Comparison of ENCODE assay signal across 18 cellular contexts in genomic region chr11:134737563-134738510, GRCh38.
DNase-seq lines count a peak whose midpoint lies in the region; ATAC-seq and TF ChIP-seq lines count a peak whose summit lies in the region.
"Had no signal": no experiment of that assay in that cellular context is flagged by ENCODE, and none has a peak within 500 bp of the region (broad histone marks: within the 10 kb centered on the region; RNA-seq: fewer than 3 reads in every experiment).

No MANE protein-coding gene starts in this region.

- ATAC-seq in DND-41 (ENCODE audit: insufficient read depth, low read depth) (no peak), GM23338 (peak; percentile 31; the same call in 2 of the 3 replicates), upper lobe of right lung (no peak)

- no peak overlapping the region for H4K91ac ChIP-seq in neuronal stem cell (ENCODE audit: low read depth, low read length, poor library complexity)

- DNase-seq in DND-41 (no peak), GM23338 (ENCODE audit: low spot score) (no peak), neuronal stem cell (ENCODE audit: low spot score) (no peak), NCI-H1436 treated with DMSO at 0.1 percent for 48 hours (lab: John Stamatoyannopoulos, UW) (no peak), medulla oblongata (ENCODE audit: extremely low spot score) (no peak), upper lobe of right lung (no peak)
- DNase-seq: ACHN; BE2C; C1 segment of cervical spinal cord; CD4-positive, CD25-positive, alpha-beta regulatory T cell; CD8-positive, alpha-beta memory T cell; COR-L47; GDM1; GOT3; H9; KBM-7 had no signal

- no peak overlapping the region for H3K27ac Mint-ChIP-seq in GM23338
- H3K27ac Mint-ChIP-seq: CD4-positive, CD25-positive, alpha-beta regulatory T cell; CD8-positive, alpha-beta memory T cell; H9; IgD-negative memory B cell had no signal

- no peaks in the 10 kb centered on the region for H3K79me2 ChIP-seq in DND-41 (ENCODE audit: insufficient read depth, low read length)
- no peaks in the 10 kb centered on the region for H3K79me2 ChIP-seq in GM23338 (replicated peaks; ENCODE audit: insufficient read depth)

- H3K4me1 ChIP-seq in DND-41 (ENCODE audit: insufficient read depth, low read length) (peaks cover 52% of the 10 kb centered on the region), GM23338 (ENCODE audit: insufficient read depth) (no peaks in the 10 kb centered on the region; the same call in 1 of the 2 replicates), iPS-20b (ENCODE audit: insufficient read depth, low read length) (peaks cover 3% of the 10 kb centered on the region; the same call in 1 of the 2 replicates), neuronal stem cell (ENCODE audit: control insufficient read depth in 2 of 2, insufficient read depth in 1 of 2, low read depth in 1 of 2, low read length in 2 of 2) (peaks cover 0 to 10% of the 10 kb centered on the region in 2 donors), upper lobe of right lung (peaks cover 13% of the 10 kb centered on the region)
- H3K4me1 ChIP-seq: BE2C had no signal

- H3K4me2 ChIP-seq in DND-41 (ENCODE audit: insufficient read depth, low read length): no peak overlapping the region
- no peak overlapping the region for H3K4me2 ChIP-seq in GM23338
- H3K4me2 ChIP-seq in neuronal stem cell (ENCODE audit: insufficient read depth, low read length, poor library complexity, severe bottlenecking): no peak overlapping the region

- H4K20me1 ChIP-seq in DND-41 (ENCODE audit: insufficient read depth, low read length) (no peaks in the 10 kb centered on the region), GM23338 (replicated peaks; ENCODE audit: insufficient read depth) (no peaks in the 10 kb centered on the region)

- peaks cover 9% of the 10 kb centered on the region; the same call in 2 of the 3 replicates for H3K4me1 Mint-ChIP-seq in GM23338
- H3K4me1 Mint-ChIP-seq: CD4-positive, CD25-positive, alpha-beta regulatory T cell; IgD-negative memory B cell had no signal

- H3K4me3 Mint-ChIP-seq in GM23338: no peak overlapping the region
- H3K4me3 Mint-ChIP-seq: CD4-positive, CD25-positive, alpha-beta regulatory T cell; CD8-positive, alpha-beta memory T cell; H9; IgD-negative memory B cell had no signal

- no peaks in the 10 kb centered on the region for H3K36me3 ChIP-seq in DND-41 (ENCODE audit: insufficient read depth, low read length)
- H3K36me3 ChIP-seq in GM23338 (ENCODE audit: insufficient read depth): no peaks in the 10 kb centered on the region
- no peaks in the 10 kb centered on the region for H3K36me3 ChIP-seq in iPS-20b (ENCODE audit: insufficient read depth, low read depth, low read length)
- no peaks in the 10 kb centered on the region for H3K36me3 ChIP-seq in neuronal stem cell (replicated peaks in 1 of 2; ENCODE audit: control insufficient read depth in 2 of 2, insufficient read depth in 2 of 2, low read length in 2 of 2)
- H3K36me3 ChIP-seq in upper lobe of right lung: no peaks in the 10 kb centered on the region
- H3K36me3 ChIP-seq: BE2C had no signal

- H3K9ac ChIP-seq in DND-41 (ENCODE audit: low read depth, low read length) (no peak overlapping the region), iPS-20b (ENCODE audit: low read depth, low read length) (peak overlapping the region; percentile 41; the same call in 1 of the 2 replicates), neuronal stem cell (ENCODE audit: low read depth, low read length, poor library complexity) (no peak overlapping the region)

- no CpG with 5 or more reads among the region's 20 CpGs for WGBS in neuronal stem cell (ENCODE audit: extremely low coverage in 2 of 2, insufficient read length in 2 of 2, insufficient replicate concordance in 1 of 2), 2 donors

- no peak overlapping the region for H3K14ac ChIP-seq in neuronal stem cell (ENCODE audit: low read length)

- intact Hi-C loops in upper lobe of right lung (cut with DNase I): no loop called here

- no peak for TF ChIP-seq CTCF in DND-41 (IDR thresholded peaks at IDR 0.05; ENCODE audit: borderline replicate concordance, extremely low read depth, low read length, poor library complexity, severe bottlenecking)
- 0 out of 4 replicates have a peak, but pooled peaks of 1 of the 2 experiments have one; percentile 2 for TF ChIP-seq CTCF in GM23338 (conservative IDR thresholded peaks at IDR 0.05; ENCODE audit: low read depth in 2 of 2)
- TF ChIP-seq CTCF in upper lobe of right lung (IDR thresholded peaks at IDR 0.05): no peak

- no peak overlapping the region for H3K4me3 ChIP-seq in DND-41 (ENCODE audit: low read depth in 1 of 2, low read length in 2 of 2)
- H3K4me3 ChIP-seq in GM23338: no peak overlapping the region
- H3K4me3 ChIP-seq in iPS-20b (ENCODE audit: low read length): no peak overlapping the region
- H3K4me3 ChIP-seq in neuronal stem cell (ENCODE audit: low read length in 2 of 2): peak overlapping the region in 1 of 2 donors; percentile 13
- no peak overlapping the region for H3K4me3 ChIP-seq in upper lobe of right lung

- no peaks in the 10 kb centered on the region for H3K79me1 ChIP-seq in neuronal stem cell (ENCODE audit: low read depth, low read length)

- H3K9me3 ChIP-seq in DND-41 (ENCODE audit: insufficient read depth, low read length, severe bottlenecking) (no peaks in the 10 kb centered on the region), iPS-20b (ENCODE audit: insufficient read depth, low read depth, low read length) (no peaks in the 10 kb centered on the region), neuronal stem cell (replicated peaks in 1 of 2; ENCODE audit: control insufficient read depth in 2 of 2, insufficient read depth in 1 of 2, low read depth in 1 of 2, low read length in 2 of 2) (peaks cover 0 to 3% of the 10 kb centered on the region in 2 donors), upper lobe of right lung (no peaks in the 10 kb centered on the region)
- H3K9me3 ChIP-seq: BE2C had no signal

- H2BK12ac ChIP-seq in neuronal stem cell (ENCODE audit: low read length): peak overlapping the region; percentile 46

- H3K27ac ChIP-seq in DND-41 (ENCODE audit: low read length) (0 out of 2 replicates have a peak overlapping the region, but pooled peaks have one; percentile 24), GM23338 (ENCODE audit: low read depth) (no peak overlapping the region), iPS-20b (ENCODE audit: low read length) (no peak overlapping the region), neuronal stem cell (replicated peaks; ENCODE audit: low read length) (peak overlapping the region; percentile 31), upper lobe of right lung (no peak overlapping the region)

- H2BK5ac ChIP-seq in neuronal stem cell (ENCODE audit: low read length): no peak overlapping the region

- H3K9me3 Mint-ChIP-seq in GM23338: no peaks in the 10 kb centered on the region
- H3K9me3 Mint-ChIP-seq: CD4-positive, CD25-positive, alpha-beta regulatory T cell; CD8-positive, alpha-beta memory T cell; H9; IgD-negative memory B cell had no signal

- peak overlapping the region; percentile 94 for H2AK5ac ChIP-seq in neuronal stem cell (ENCODE audit: low read depth, low read length)

- H3K18ac ChIP-seq in neuronal stem cell (ENCODE audit: low read length): peak overlapping the region; percentile 87

- H3K9me2 ChIP-seq in GM23338 (ENCODE audit: insufficient read depth): no peaks in the 10 kb centered on the region

- peak overlapping the region; percentile 28 for H3K23ac ChIP-seq in neuronal stem cell (ENCODE audit: low read depth, low read length, poor library complexity)

- no peaks in the 10 kb centered on the region for H3K36me3 Mint-ChIP-seq in GM23338 (ENCODE audit: low read depth)
- H3K36me3 Mint-ChIP-seq: CD4-positive, CD25-positive, alpha-beta regulatory T cell; CD8-positive, alpha-beta memory T cell; IgD-negative memory B cell had no signal

- H2AFZ ChIP-seq in DND-41 (ENCODE audit: low read depth, low read length) (no peak overlapping the region), GM23338 (no peak overlapping the region), neuronal stem cell (ENCODE audit: low read length) (no peak overlapping the region)

- H2BK120ac ChIP-seq in neuronal stem cell (ENCODE audit: low read depth, low read length): no peak overlapping the region

- H3K27me3 ChIP-seq in DND-41 (ENCODE audit: insufficient read depth, low read length, poor library complexity): no peaks in the 10 kb centered on the region
- no peaks in the 10 kb centered on the region for H3K27me3 ChIP-seq in GM23338 (ENCODE audit: insufficient read depth)
- no peaks in the 10 kb centered on the region for H3K27me3 ChIP-seq in iPS-20b (ENCODE audit: insufficient read depth, low read length)
- H3K27me3 ChIP-seq in neuronal stem cell (ENCODE audit: control insufficient read depth in 3 of 3, insufficient read depth in 3 of 3, low read depth in 1 of 3, low read length in 3 of 3): peaks cover 0 to 3% (median 0%) of the 10 kb centered on the region in 3 experiments
- no peaks in the 10 kb centered on the region for H3K27me3 ChIP-seq in upper lobe of right lung

- H4K8ac ChIP-seq in neuronal stem cell (ENCODE audit: low read depth, low read length): no peak overlapping the region

- H3K27me3 Mint-ChIP-seq in GM23338 (ENCODE audit: insufficient read depth, low read depth, poor library complexity): peaks cover 2% of the 10 kb centered on the region
- H3K27me3 Mint-ChIP-seq: CD4-positive, CD25-positive, alpha-beta regulatory T cell; IgD-negative memory B cell had no signal

- H3F3A ChIP-seq in GM23338 (replicated peaks; ENCODE audit: low read depth): no peaks in the 10 kb centered on the region

- no peak overlapping the region for H3K4ac ChIP-seq in neuronal stem cell (ENCODE audit: low read length)

- peak overlapping the region; percentile 95 for H2BK15ac ChIP-seq in neuronal stem cell (ENCODE audit: low read length)

TF ChIP-seq in GM23338, 12 proteins besides CTCF, POLR2A, EP300 and RAD21 (continues in another document):
- TF ChIP-seq EZH2phosphoT487 (IDR thresholded peaks at IDR 0.05; ENCODE audit: unreplicated experiment) (no peak), POLR2AphosphoS5 (IDR thresholded peaks at IDR 0.05; ENCODE audit: low read depth) (no peak)

Comparison
In these comparisons a context has a peak if more than half of its experiments do, and no peak if none do; other contexts are left out.
1. H3K27ac ChIP-seq: peak in DND-41 (single experiment) and neuronal stem cell (single experiment); none in GM23338 (single experiment), iPS-20b (single experiment) and upper lobe of right lung (single experiment).